In genomic region chr3:123026551-123027291, GRCh38 we compare ENCODE assay signal across 8 cellular contexts. TPM values are rescaled to one million over a fixed set of nuclear protein-coding genes. Genes with fewer than 3 reads are reported as not detected.
DNase-seq lines count a peak whose midpoint lies in the region; TF ChIP-seq lines count a peak whose summit lies in the region.

No MANE protein-coding gene starts in this region.

- H3K9me3 Mint-ChIP-seq in glutamatergic neuron (ENCODE audit: unreplicated experiment) = peaks cover 4% of the 10 kb centered on the region
- H3K9me3 Mint-ChIP-seq in HFFc6 = no peaks in the 10 kb centered on the region

- DNase-seq in activated CD4-positive, alpha-beta T cell treated with anti-CD3 and anti-CD28 coated beads for 48 hours = peak; percentile 20
- DNase-seq in activated CD4-positive, alpha-beta T cell treated with anti-CD3 and anti-CD28 coated beads for 1 hour = no peak
- DNase-seq in activated CD8-positive, alpha-beta memory T cell treated with anti-CD3 and anti-CD28 coated beads, Interleukin-2, amount 50 U/mL, for 4 hours = peak; percentile 15
- DNase-seq in glutamatergic neuron = peak; percentile 57
- DNase-seq in HFFc6 = no peak
- no peak for DNase-seq in EL
- DNase-seq in NCI-H510A treated with DMSO at 0.1 percent for 48 hours (lab: John Stamatoyannopoulos, UW) = no peak

- H3K4me1 Mint-ChIP-seq in glutamatergic neuron (ENCODE audit: low read depth, unreplicated experiment) = peaks cover 29% of the 10 kb centered on the region
- peaks cover 9% of the 10 kb centered on the region for H3K4me1 Mint-ChIP-seq in HFFc6 (ENCODE audit: low read depth)

- H3K27me3 ChIP-seq in parathyroid adenoma (ENCODE audit: control insufficient read depth, insufficient read depth, low read length) = no peaks in the 10 kb centered on the region

- H3K27ac Mint-ChIP-seq in glutamatergic neuron (ENCODE audit: unreplicated experiment) (no peak overlapping the region), HFFc6 (no peak overlapping the region)

- peaks cover 7% of the 10 kb centered on the region for H3K27me3 Mint-ChIP-seq in glutamatergic neuron (ENCODE audit: unreplicated experiment)
- peaks cover 52% of the 10 kb centered on the region for H3K27me3 Mint-ChIP-seq in HFFc6 (ENCODE audit: insufficient read depth)

- no peaks in the 10 kb centered on the region for H3K79me2 ChIP-seq in parathyroid adenoma

- no peaks in the 10 kb centered on the region for H3K36me3 Mint-ChIP-seq in glutamatergic neuron (ENCODE audit: unreplicated experiment)
- H3K36me3 Mint-ChIP-seq in HFFc6 (ENCODE audit: low read depth) = no peaks in the 10 kb centered on the region

- H3K4me3 Mint-ChIP-seq in glutamatergic neuron (ENCODE audit: unreplicated experiment) (peak overlapping the region; percentile 85), HFFc6 (no peak overlapping the region)

- no peak overlapping the region for H3K27ac ChIP-seq in parathyroid adenoma

- peak overlapping the region; percentile 50 for H2AFZ ChIP-seq in parathyroid adenoma

- H3K4me2 ChIP-seq in parathyroid adenoma (ENCODE audit: low read length) = peak overlapping the region; percentile 87

- H3K36me3 ChIP-seq in parathyroid adenoma (ENCODE audit: control insufficient read depth, insufficient read depth, low read length) = no peaks in the 10 kb centered on the region

- H3K9ac ChIP-seq in parathyroid adenoma = no peak overlapping the region

- no peak for TF ChIP-seq CTCF in glutamatergic neuron (IDR thresholded peaks at IDR 0.05; ENCODE audit: partially characterized antibody, unreplicated experiment)
- TF ChIP-seq CTCF in parathyroid adenoma (IDR thresholded peaks at IDR 0.05) = no peak
- TF ChIP-seq CTCF in HFFc6 (IDR thresholded peaks at IDR 0.05) = no peak

- no peaks in the 10 kb centered on the region for H3K9me3 ChIP-seq in parathyroid adenoma (ENCODE audit: control insufficient read depth, low read length)

- peak overlapping the region; percentile 60 for H3K4me3 ChIP-seq in parathyroid adenoma (ENCODE audit: low read depth, low read length)

- peaks cover 2% of the 10 kb centered on the region for H3K4me1 ChIP-seq in parathyroid adenoma

RNA-seq across cellular contexts. Expression of gene SEMA5B, which starts 0.8 kb away (rescaled TPM):
- total RNA-seq in glutamatergic neuron (ENCODE audit: unreplicated experiment) = 61.1 TPM
- not detected for total RNA-seq in HFFc6 (2021; fragmentation: NEBNext Ultra II Directional; extraction: Animal tissue kit (Norgen Biotek cat#: 25700))

RNA-seq across cellular contexts. Expression of gene PDIA5, which starts 40.1 kb away (rescaled TPM):
- total RNA-seq in glutamatergic neuron (ENCODE audit: unreplicated experiment) = 49.4 TPM
- 10 to 100 TPM; 30.7 to 49.0 (median 38.1) TPM for total RNA-seq in HFFc6 (2021; fragmentation: NEBNext Ultra II Directional; extraction: Animal tissue kit (Norgen Biotek cat#: 25700))

Comparison
In these comparisons a context has a peak if more than half of its experiments do, and no peak if none do; other contexts are left out.
1. DNase-seq: peak in activated CD4-positive, alpha-beta T cell treated with anti-CD3 and anti-CD28 coated beads for 48 hours (single experiment), activated CD8-positive, alpha-beta memory T cell treated with anti-CD3 and anti-CD28 coated beads, Interleukin-2, amount 50 U/mL, for 4 hours (single experiment) and glutamatergic neuron (single experiment); none in activated CD4-positive, alpha-beta T cell treated with anti-CD3 and anti-CD28 coated beads for 1 hour (single experiment), HFFc6 (single experiment), EL (single experiment) and NCI-H510A treated with DMSO at 0.1 percent for 48 hours (single experiment).
2. RNA of gene SEMA5B, which starts 0.8 kb away (total RNA-seq): 61.1 TPM in glutamatergic neuron (single experiment); not detected in HFFc6; every median in the first group is over 10 times any median in the second.